Comparison of ENCODE assay signal across 8 cellular contexts in genomic region chr6:33570806-33571636, GRCh38. TPM values are rescaled to one million over a fixed set of nuclear protein-coding genes. Genes with fewer than 3 reads are reported as not detected.
A peak's percentile ranks its signal among the peaks of the same experiment; 100 is the strongest.
DNase-seq lines count a peak whose midpoint lies in the region; ATAC-seq and TF ChIP-seq lines count a peak whose summit lies in the region.

No MANE protein-coding gene starts in this region.

- BruUV-seq in Panc1 (replicated peaks; lab: Mats Ljungman, UMichigan), result no TSS peak

- peak overlapping the region; percentile 65 to 78 for H3K4me3 ChIP-seq in Panc1 (ENCODE audit: low read depth in 2 of 2, low read length in 2 of 2)

- POLR2A ChIA-PET in Panc1 (lab: Charles Lee), result interaction anchor here (0.5 kb wide), 1 partner anchor 666 kb away, joined by 10 read pairs; the partner anchor contains the start of gene HMGA1
- POLR2A ChIA-PET in naive thymus-derived CD8-positive, alpha-beta T cell (lab: Charles Lee), result interaction anchor here (0.6 to 2.5 kb wide), 24 partner anchors 8 to 599 kb away, joined by 3 to 26 read pairs (median 5); partner anchors contain the start of genes BAK1, CUTA, ITPR3 and LEMD2

- DNase-seq in DMS53 (lab: John Stamatoyannopoulos, UW) (peak; percentile 94), Panc1 (ENCODE audit: low read depth, low spot score) (no peak), activated T-helper 1 cell treated with Interleukin-2 at 50 U/mL for 16 hours (ENCODE audit: low read depth) (peak; percentile 83), fibroblast of gingiva (ENCODE audit: low read depth) (peak; percentile 56)
- DNase-seq in naive thymus-derived CD8-positive, alpha-beta T cell, result peak; percentile 82 to 97 (median 96)
- peak; percentile 86 to 98 (median 92) for DNase-seq in stimulated activated naive CD4-positive, alpha-beta T cell (lab: John Stamatoyannopoulos, UW)

- no peaks in the 10 kb centered on the region for H3K9me3 Mint-ChIP-seq in naive thymus-derived CD8-positive, alpha-beta T cell

- no peak; the same call in 1 of the 2 replicates for TF ChIP-seq RAD21 in Ishikawa (IDR thresholded peaks at IDR 0.05; ENCODE audit: low read depth)

- intact Hi-C loops in Panc1 (cut with micrococcal nuclease; ENCODE audit: unreplicated experiment), result loop anchor here (10.0 kb wide), 1 partner anchor 116 kb away; the partner anchor contains the start of gene ZBTB9

- no peaks in the 10 kb centered on the region for H3K27me3 ChIP-seq in Panc1 (ENCODE audit: control insufficient read depth, insufficient read depth, low read length)

- peaks cover 16 to 35% (median 29%) of the 10 kb centered on the region in 4 donors for H3K4me1 Mint-ChIP-seq in naive thymus-derived CD8-positive, alpha-beta T cell

- no peaks in the 10 kb centered on the region for H3K36me3 ChIP-seq in Panc1 (ENCODE audit: control insufficient read depth, insufficient read depth, low read length)

- H3K36me3 Mint-ChIP-seq in naive thymus-derived CD8-positive, alpha-beta T cell, result peaks cover 0 to 31% (median 0%) of the 10 kb centered on the region in 3 donors

- no peak for TF ChIP-seq CTCF in Panc1 (IDR thresholded peaks at IDR 0.05)

- H3K9me3 ChIP-seq in Panc1 (ENCODE audit: control insufficient read depth, insufficient read depth, low read depth, low read length), result no peaks in the 10 kb centered on the region

- peak overlapping the region; percentile 84 to 97 (median 96) for H3K4me3 Mint-ChIP-seq in naive thymus-derived CD8-positive, alpha-beta T cell

- H3K4me1 ChIP-seq in Panc1 (ENCODE audit: control insufficient read depth, insufficient read depth, low read length), result peaks cover 3% of the 10 kb centered on the region

- no peak for TF ChIP-seq EP300 in Ishikawa (IDR thresholded peaks at IDR 0.05; ENCODE audit: borderline replicate concordance)

- CTCF ChIA-PET in Panc1 (lab: Charles Lee), result interaction anchor here (0.5 kb wide), 1 partner anchor 199 kb away, joined by 5 read pairs; no protein-coding TSS in a partner anchor

- peak overlapping the region; percentile 85 for H3K27ac ChIP-seq in Panc1 (ENCODE audit: low read length)

- no peaks in the 10 kb centered on the region for H3K27me3 Mint-ChIP-seq in naive thymus-derived CD8-positive, alpha-beta T cell

- peak overlapping the region; percentile 99 to 100 (median 100) for H3K27ac Mint-ChIP-seq in naive thymus-derived CD8-positive, alpha-beta T cell

- peak; percentile 82 for ATAC-seq in GM21619 (IDR thresholded peaks at IDR 0.05; ENCODE audit: unreplicated experiment)
- ATAC-seq in Panc1, result peak; percentile 98
- ATAC-seq in naive thymus-derived CD8-positive, alpha-beta T cell, result peak; percentile 89 to 91

- in situ Hi-C loops in Panc1 (cut with HindIII; ENCODE audit: low pct_unique_long_range_greater_than_20kb, low sequenced_read_pairs), result no loop called here

TF ChIP-seq in Ishikawa, 13 proteins besides CTCF, POLR2A, EP300 and RAD21:
- TF ChIP-seq ZBTB7A (IDR thresholded peaks at IDR 0.05; ENCODE audit: low read depth) (peak; percentile 55; the same call in 1 of the 2 replicates), TCF12 (IDR thresholded peaks at IDR 0.05; ENCODE audit: low read depth) (0 out of 2 replicates have a peak, but pooled peaks have one; percentile 39), FOXM1 (IDR thresholded peaks at IDR 0.05; ENCODE audit: borderline replicate concordance, low read depth) (no peak), EGR1 (IDR thresholded peaks at IDR 0.05) (peak; percentile 49; the same call in 1 of the 2 replicates), NFIC (IDR thresholded peaks at IDR 0.05) (0 out of 2 replicates have a peak, but pooled peaks have one; percentile 12), CEBPB (IDR thresholded peaks at IDR 0.05) (no peak), CREB1 (IDR thresholded peaks at IDR 0.05; ENCODE audit: low read depth) (peak; percentile 42), YY1 (IDR thresholded peaks at IDR 0.05; ENCODE audit: low read depth) (peak; percentile 99), REST (IDR thresholded peaks at IDR 0.05; ENCODE audit: low read depth) (no peak), TEAD4 (IDR thresholded peaks at IDR 0.05) (no peak), TAF1 (IDR thresholded peaks at IDR 0.05; ENCODE audit: low read depth) (peak; percentile 45)
- TF ChIP-seq, protein P1, sequence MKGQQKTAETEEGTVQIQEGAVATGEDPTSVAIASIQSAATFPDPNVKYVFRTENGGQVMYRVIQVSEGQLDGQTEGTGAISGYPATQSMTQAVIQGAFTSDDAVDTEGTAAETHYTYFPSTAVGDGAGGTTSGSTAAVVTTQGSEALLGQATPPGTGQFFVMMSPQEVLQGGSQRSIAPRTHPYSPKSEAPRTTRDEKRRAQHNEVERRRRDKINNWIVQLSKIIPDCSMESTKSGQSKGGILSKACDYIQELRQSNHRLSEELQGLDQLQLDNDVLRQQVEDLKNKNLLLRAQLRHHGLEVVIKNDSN (IDR thresholded peaks at IDR 0.05), result no peak
- TF ChIP-seq, protein P2, sequence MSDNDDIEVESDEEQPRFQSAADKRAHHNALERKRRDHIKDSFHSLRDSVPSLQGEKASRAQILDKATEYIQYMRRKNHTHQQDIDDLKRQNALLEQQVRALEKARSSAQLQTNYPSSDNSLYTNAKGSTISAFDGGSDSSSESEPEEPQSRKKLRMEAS (IDR thresholded peaks at IDR 0.05), result peak; percentile 90

RNA-seq across cellular contexts. Expression of gene BAK1, which starts 9.1 kb away (rescaled TPM):
- 31.5 TPM for total RNA-seq in Panc1 (2021; ENCODE audit: unreplicated experiment)
- polyA plus RNA-seq in Panc1 (2012; ENCODE audit: insufficient read length), result 36.3 TPM
- total RNA-seq in naive thymus-derived CD8-positive, alpha-beta T cell, result 10 to 100 TPM; 16.3 to 16.5 TPM
- 10 to 100 TPM; 11.8 to 20.9 (median 13.2) TPM for polyA plus RNA-seq in naive thymus-derived CD8-positive, alpha-beta T cell

RNA-seq across cellular contexts. Expression of gene ITPR3, which starts 50.1 kb away (rescaled TPM):
- 65.8 TPM for total RNA-seq in Panc1 (2021; ENCODE audit: unreplicated experiment)
- polyA plus RNA-seq in Panc1 (2012; ENCODE audit: insufficient read length), result 58.9 TPM
- total RNA-seq in naive thymus-derived CD8-positive, alpha-beta T cell, result 10 to 100 TPM; 44.3 to 46.2 TPM
- 1 to 10 TPM in 2 of 3 donors, under 1 TPM in 1; 0.98 to 4.9 (median 2.4) TPM for polyA plus RNA-seq in naive thymus-derived CD8-positive, alpha-beta T cell
